Comparison of ENCODE assay signal across 21 cellular contexts in genomic region chr6:166947251-166947650, GRCh38.
"Had no signal": no experiment of that assay in that cellular context is flagged by ENCODE, and none has a peak within 500 bp of the region (broad histone marks: within the 10 kb centered on the region; RNA-seq: fewer than 3 reads in every experiment).

No MANE protein-coding gene starts in this region.

- H3K27ac ChIP-seq: dorsolateral prefrontal cortex, hepatocyte, left ventricle myocardium inferior, lower lobe of right lung, neutrophil, thyroid gland had no signal

- H3K9me3 Mint-ChIP-seq: memory B cell, type B pancreatic cell had no signal

- H3K4me3 Mint-ChIP-seq: memory B cell, nephron, type B pancreatic cell had no signal

- H3K9me3 ChIP-seq: left ventricle myocardium inferior, lower lobe of right lung, spleen, thyroid gland had no signal

- ATAC-seq: left cardiac atrium, lower lobe of right lung, sciatic nerve had no signal

- H3K27me3 Mint-ChIP-seq: memory B cell, type B pancreatic cell had no signal

- H3K27me3 ChIP-seq: dorsolateral prefrontal cortex, hepatocyte, neutrophil, spleen, thyroid gland had no signal

- H3K4me3 ChIP-seq: dorsolateral prefrontal cortex, hepatocyte, left ventricle myocardium inferior, lower lobe of right lung, spleen, thyroid gland had no signal

- H3K27ac Mint-ChIP-seq: memory B cell, nephron, type B pancreatic cell had no signal

- H3K4me1 Mint-ChIP-seq: nephron had no signal

- DNase-seq: cortex of kidney; dorsolateral prefrontal cortex; effector CD8-positive, alpha-beta T cell; foreskin melanocyte; kidney; left cardiac atrium; left ventricle myocardium inferior; lower lobe of right lung; midbrain; spleen; stimulated activated CD4-positive, alpha-beta T cell treated with anti-CD3 and anti-CD28 coated beads, Interleukin-15, amount 100 ng/mL, for 24 hours; stimulated activated CD4-positive, alpha-beta T cell treated with anti-CD3 and anti-CD28 coated beads, Interleukin-2, amount 100 ng/mL, for 24 hours; stimulated activated CD4-positive, alpha-beta T cell treated with anti-CD3 and anti-CD28 coated beads, Interleukin-4, amount 100 ng/mL, for 4 hours; stimulated activated naive CD4-positive, alpha-beta T cell treated with Interleukin-2 at 50 U/mL for 16 hours; thyroid gland had no signal
